10 cellular contexts compared by ENCODE assay signal in genomic region chr9:75002422-75003023, GRCh38. TPM values are rescaled to one million over a fixed set of nuclear protein-coding genes. Genes with fewer than 3 reads are reported as not detected.
DNase-seq lines count a peak whose midpoint lies in the region; ATAC-seq lines count a peak whose summit lies in the region.
"Had no signal": no experiment of that assay in that cellular context is flagged by ENCODE, and none has a peak within 500 bp of the region (broad histone marks: within the 10 kb centered on the region; RNA-seq: fewer than 3 reads in every experiment).

No MANE protein-coding gene starts in this region.

- no peaks in the 10 kb centered on the region for H3K9me3 Mint-ChIP-seq in central memory CD8-positive, alpha-beta T cell

- no peak overlapping the region for H2BK5ac ChIP-seq in mesendoderm (ENCODE audit: low read length)

- DNase-seq in central memory CD8-positive, alpha-beta T cell (ENCODE audit: low spot score in 2 of 2) = no peak
- DNase-seq in NAMALWA (ENCODE audit: low spot score) (no peak), MG63 (no peak), mesendoderm (no peak)
- no peak for DNase-seq in stimulated activated naive CD4-positive, alpha-beta T cell (lab: John Stamatoyannopoulos, UW)

- H2BK15ac ChIP-seq in mesendoderm (replicated peaks; ENCODE audit: low read depth) = no peak overlapping the region

- H4K5ac ChIP-seq in mesendoderm (ENCODE audit: low read length) = no peak overlapping the region

- H3K4me3 ChIP-seq in MG63 (no peak overlapping the region), mesendoderm (ENCODE audit: low read length) (no peak overlapping the region)

- peaks cover 8% of the 10 kb centered on the region for H3K4me1 Mint-ChIP-seq in central memory CD8-positive, alpha-beta T cell

- no peak overlapping the region for H3K56ac ChIP-seq in mesendoderm (ENCODE audit: low read length)

- H3K4me2 ChIP-seq in mesendoderm (ENCODE audit: low read length) = no peak overlapping the region

- H3K36me3 ChIP-seq in MG63 (no peaks in the 10 kb centered on the region; the same call in 1 of the 2 replicates), mesendoderm (ENCODE audit: control insufficient read depth, insufficient read depth, low read length) (no peaks in the 10 kb centered on the region)

- H3K18ac ChIP-seq in mesendoderm (ENCODE audit: low read length) = no peak overlapping the region

- H3K79me1 ChIP-seq in mesendoderm (ENCODE audit: low read length) = no peaks in the 10 kb centered on the region

- no peak overlapping the region for H4K8ac ChIP-seq in mesendoderm (ENCODE audit: low read depth, low read length)

- H2BK120ac ChIP-seq in mesendoderm (ENCODE audit: low read depth, low read length) = no peak overlapping the region

- H3K27ac ChIP-seq in mesendoderm (ENCODE audit: low read depth, low read length) = no peak overlapping the region

- no peak overlapping the region for H3K4ac ChIP-seq in mesendoderm (ENCODE audit: low read depth, low read length)

- WGBS in mesendoderm (ENCODE audit: extremely low coverage, insufficient coverage, low lambda C conversion rate) = no CpG with 5 or more reads among the region's 4 CpGs

- H3K9me3 ChIP-seq in MG63 = no peaks in the 10 kb centered on the region
- H3K9me3 ChIP-seq: Caco-2 had no signal

- no peak overlapping the region for H3K9ac ChIP-seq in mesendoderm (ENCODE audit: low read length)

- no peaks in the 10 kb centered on the region for H3K79me2 ChIP-seq in mesendoderm (ENCODE audit: control insufficient read depth, insufficient read depth, low read length)

- H3K4me3 Mint-ChIP-seq in central memory CD8-positive, alpha-beta T cell = no peak overlapping the region

- H3K4me1 ChIP-seq in mesendoderm (ENCODE audit: control insufficient read depth, low read depth, low read length) = no peaks in the 10 kb centered on the region
- H3K4me1 ChIP-seq: Caco-2 had no signal

- H3K27me3 Mint-ChIP-seq in central memory CD8-positive, alpha-beta T cell = no peaks in the 10 kb centered on the region
- H3K27me3 Mint-ChIP-seq: progenitor cell of endocrine pancreas had no signal

- no peaks in the 10 kb centered on the region for H3K27me3 ChIP-seq in MG63
- H3K27me3 ChIP-seq in mesendoderm (ENCODE audit: insufficient read depth, low read length, poor library complexity) = no peaks in the 10 kb centered on the region

- H2AK5ac ChIP-seq in mesendoderm (ENCODE audit: low read length) = no peak overlapping the region

- ATAC-seq in GM18502 (IDR thresholded peaks at IDR 0.05; ENCODE audit: poor library complexity, unreplicated experiment) = peak; percentile 24
- peak; percentile 28 for ATAC-seq in GM19467 (IDR thresholded peaks at IDR 0.05; ENCODE audit: unreplicated experiment)
- ATAC-seq in HG03066 (IDR thresholded peaks at IDR 0.05; ENCODE audit: low read depth, unreplicated experiment) = peak; percentile 41
- peak; percentile 46 for ATAC-seq in central memory CD8-positive, alpha-beta T cell (replicated peaks; ENCODE audit: extremely low read depth, poor library complexity, severe bottlenecking)

- no peak overlapping the region for H3K23ac ChIP-seq in mesendoderm (ENCODE audit: low read length)

- H3K36me3 Mint-ChIP-seq in central memory CD8-positive, alpha-beta T cell (ENCODE audit: insufficient read depth) = peaks cover 16% of the 10 kb centered on the region

- no peak overlapping the region for H3K27ac Mint-ChIP-seq in central memory CD8-positive, alpha-beta T cell (ENCODE audit: low read depth)

RNA-seq across cellular contexts. Expression of gene CARNMT1, which starts 25.6 kb away (rescaled TPM):
- 8.6 and 19.8 TPM in 2 replicates for total RNA-seq in MG63 (2014; rRNA removed; shearing (Covaris generic); ENCODE audit: low replicate concordance)
- 21.1 TPM for polyA plus RNA-seq in mesendoderm (2013, experiment 1 of 2)
- 21.4 TPM for polyA plus RNA-seq in mesendoderm (2013, experiment 2 of 2)

RNA-seq across cellular contexts. Expression of gene C9orf40, which starts 49.8 kb away (rescaled TPM):
- 6.9 and 9.6 TPM in 2 replicates for total RNA-seq in MG63 (2014; rRNA removed; shearing (Covaris generic); ENCODE audit: low replicate concordance)
- 10.4 TPM for polyA plus RNA-seq in mesendoderm (2013, experiment 1 of 2)
- polyA plus RNA-seq in mesendoderm (2013, experiment 2 of 2) = 10.6 TPM
